In genomic region chr4:144518181-144518895, GRCh38 we compare ENCODE assay signal across 1 cellular context.
TF ChIP-seq lines count a peak whose summit lies in the region.

No MANE protein-coding gene starts in this region.

TF ChIP-seq in HEK293, 187 proteins besides CTCF, POLR2A, EP300 and RAD21 (continued from another document):
- no peak for TF ChIP-seq ZSCAN5A (tag by site-specific recombination; IDR thresholded peaks at IDR 0.05)
